In genomic region chr17:82889496-82890338, GRCh38 we compare ENCODE assay signal across 1 cellular context.
TF ChIP-seq lines count a peak whose summit lies in the region.

No MANE protein-coding gene starts in this region.

TF ChIP-seq in GM23338, 12 proteins besides CTCF, POLR2A, EP300 and RAD21 (continued from another document):
- TF ChIP-seq JUNB (IDR thresholded peaks at IDR 0.05; ENCODE audit: unreplicated experiment): no peak
- no peak for TF ChIP-seq EZH2 (IDR thresholded peaks at IDR 0.05; ENCODE audit: low read depth, unreplicated experiment)
- TF ChIP-seq, protein P1, sequence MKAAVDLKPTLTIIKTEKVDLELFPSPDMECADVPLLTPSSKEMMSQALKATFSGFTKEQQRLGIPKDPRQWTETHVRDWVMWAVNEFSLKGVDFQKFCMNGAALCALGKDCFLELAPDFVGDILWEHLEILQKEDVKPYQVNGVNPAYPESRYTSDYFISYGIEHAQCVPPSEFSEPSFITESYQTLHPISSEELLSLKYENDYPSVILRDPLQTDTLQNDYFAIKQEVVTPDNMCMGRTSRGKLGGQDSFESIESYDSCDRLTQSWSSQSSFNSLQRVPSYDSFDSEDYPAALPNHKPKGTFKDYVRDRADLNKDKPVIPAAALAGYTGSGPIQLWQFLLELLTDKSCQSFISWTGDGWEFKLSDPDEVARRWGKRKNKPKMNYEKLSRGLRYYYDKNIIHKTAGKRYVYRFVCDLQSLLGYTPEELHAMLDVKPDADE (IDR thresholded peaks at IDR 0.05): no peak
- TF ChIP-seq EZH2phosphoT487 (IDR thresholded peaks at IDR 0.05; ENCODE audit: unreplicated experiment): no peak
- TF ChIP-seq CREB1 (CRISPR knock-in tag; IDR thresholded peaks at IDR 0.05; ENCODE audit: low read depth): no peak
- no peak for TF ChIP-seq ZNF462 (CRISPR knock-in tag; IDR thresholded peaks at IDR 0.05)
- no peak for TF ChIP-seq POLR2AphosphoS5 (IDR thresholded peaks at IDR 0.05; ENCODE audit: low read depth)
